Comparison of ENCODE assay signal across 1 cellular context in the genomic region with DNA sequence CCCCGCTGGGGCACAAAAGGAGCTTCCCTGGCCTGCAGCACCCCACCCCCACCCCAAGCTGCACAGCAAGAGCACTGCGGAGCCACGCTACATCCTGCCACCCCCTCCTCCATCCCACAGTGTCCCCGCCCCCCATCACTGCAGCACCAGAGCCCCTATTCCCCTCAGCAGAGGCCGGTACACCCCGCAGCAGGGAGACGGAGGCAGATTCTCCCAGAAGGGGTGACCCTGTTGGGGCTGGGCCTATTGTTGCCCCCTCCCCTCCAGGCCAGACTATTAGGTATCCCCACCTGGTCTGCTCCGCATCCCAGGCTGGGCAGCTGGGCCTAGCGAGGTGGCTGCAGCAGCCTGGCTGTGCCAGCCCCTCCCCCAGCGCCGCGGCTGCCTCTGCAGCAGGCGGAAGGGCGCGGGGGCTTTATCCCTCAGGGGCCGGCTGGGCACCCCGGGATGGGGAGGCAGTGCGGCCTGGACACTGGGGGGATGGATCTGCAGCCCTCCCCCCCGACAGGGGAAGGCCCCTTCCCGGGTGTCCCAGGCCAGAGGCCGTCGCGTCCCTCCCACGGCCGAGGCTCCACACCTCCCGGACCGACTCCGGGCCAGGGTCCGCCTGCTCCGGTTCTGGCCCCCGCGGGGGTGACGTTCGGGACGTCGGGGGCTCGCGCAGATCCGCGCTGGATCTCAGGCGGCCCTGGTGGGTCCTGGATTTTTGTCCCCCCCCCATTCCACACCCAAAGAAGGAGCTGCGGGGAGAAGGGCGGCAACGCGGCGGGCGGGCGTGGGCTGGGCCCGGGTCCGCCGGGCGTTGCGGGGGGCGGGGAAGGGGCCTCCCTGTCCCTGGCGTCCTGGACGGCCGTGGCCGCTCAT.
TF ChIP-seq lines count a peak whose summit lies in the region.

No MANE protein-coding gene starts in this region.

TF ChIP-seq in WTC11, 78 proteins besides CTCF, POLR2A, EP300 and RAD21:
- TF ChIP-seq, protein P1, sequence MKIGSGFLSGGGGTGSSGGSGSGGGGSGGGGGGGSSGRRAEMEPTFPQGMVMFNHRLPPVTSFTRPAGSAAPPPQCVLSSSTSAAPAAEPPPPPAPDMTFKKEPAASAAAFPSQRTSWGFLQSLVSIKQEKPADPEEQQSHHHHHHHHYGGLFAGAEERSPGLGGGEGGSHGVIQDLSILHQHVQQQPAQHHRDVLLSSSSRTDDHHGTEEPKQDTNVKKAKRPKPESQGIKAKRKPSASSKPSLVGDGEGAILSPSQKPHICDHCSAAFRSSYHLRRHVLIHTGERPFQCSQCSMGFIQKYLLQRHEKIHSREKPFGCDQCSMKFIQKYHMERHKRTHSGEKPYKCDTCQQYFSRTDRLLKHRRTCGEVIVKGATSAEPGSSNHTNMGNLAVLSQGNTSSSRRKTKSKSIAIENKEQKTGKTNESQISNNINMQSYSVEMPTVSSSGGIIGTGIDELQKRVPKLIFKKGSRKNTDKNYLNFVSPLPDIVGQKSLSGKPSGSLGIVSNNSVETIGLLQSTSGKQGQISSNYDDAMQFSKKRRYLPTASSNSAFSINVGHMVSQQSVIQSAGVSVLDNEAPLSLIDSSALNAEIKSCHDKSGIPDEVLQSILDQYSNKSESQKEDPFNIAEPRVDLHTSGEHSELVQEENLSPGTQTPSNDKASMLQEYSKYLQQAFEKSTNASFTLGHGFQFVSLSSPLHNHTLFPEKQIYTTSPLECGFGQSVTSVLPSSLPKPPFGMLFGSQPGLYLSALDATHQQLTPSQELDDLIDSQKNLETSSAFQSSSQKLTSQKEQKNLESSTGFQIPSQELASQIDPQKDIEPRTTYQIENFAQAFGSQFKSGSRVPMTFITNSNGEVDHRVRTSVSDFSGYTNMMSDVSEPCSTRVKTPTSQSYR (CRISPR knock-in tag; IDR thresholded peaks at IDR 0.05) = peak; percentile 77; the same call in 1 of the 2 replicates
- TF ChIP-seq JAZF1 (CRISPR knock-in tag; IDR thresholded peaks at IDR 0.05) = no peak
- TF ChIP-seq, protein P2, sequence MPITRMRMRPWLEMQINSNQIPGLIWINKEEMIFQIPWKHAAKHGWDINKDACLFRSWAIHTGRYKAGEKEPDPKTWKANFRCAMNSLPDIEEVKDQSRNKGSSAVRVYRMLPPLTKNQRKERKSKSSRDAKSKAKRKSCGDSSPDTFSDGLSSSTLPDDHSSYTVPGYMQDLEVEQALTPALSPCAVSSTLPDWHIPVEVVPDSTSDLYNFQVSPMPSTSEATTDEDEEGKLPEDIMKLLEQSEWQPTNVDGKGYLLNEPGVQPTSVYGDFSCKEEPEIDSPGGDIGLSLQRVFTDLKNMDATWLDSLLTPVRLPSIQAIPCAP (CRISPR knock-in tag; IDR thresholded peaks at IDR 0.05) = no peak
- no peak for TF ChIP-seq ZNF219 (CRISPR knock-in tag; IDR thresholded peaks at IDR 0.05; ENCODE audit: borderline replicate concordance)
- no peak for TF ChIP-seq NFE2L1 (CRISPR knock-in tag; IDR thresholded peaks at IDR 0.05)
- TF ChIP-seq, protein P3, sequence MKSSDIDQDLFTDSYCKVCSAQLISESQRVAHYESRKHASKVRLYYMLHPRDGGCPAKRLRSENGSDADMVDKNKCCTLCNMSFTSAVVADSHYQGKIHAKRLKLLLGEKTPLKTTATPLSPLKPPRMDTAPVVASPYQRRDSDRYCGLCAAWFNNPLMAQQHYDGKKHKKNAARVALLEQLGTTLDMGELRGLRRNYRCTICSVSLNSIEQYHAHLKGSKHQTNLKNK (CRISPR knock-in tag; IDR thresholded peaks at IDR 0.05) = no peak
- 0 out of 2 replicates have a peak, but pooled peaks have one; percentile 16 for TF ChIP-seq SP1 (CRISPR knock-in tag; conservative IDR thresholded peaks at IDR 0.05)
- TF ChIP-seq HMGA2 (CRISPR knock-in tag; IDR thresholded peaks at IDR 0.05) = no peak
- TF ChIP-seq, protein P4, sequence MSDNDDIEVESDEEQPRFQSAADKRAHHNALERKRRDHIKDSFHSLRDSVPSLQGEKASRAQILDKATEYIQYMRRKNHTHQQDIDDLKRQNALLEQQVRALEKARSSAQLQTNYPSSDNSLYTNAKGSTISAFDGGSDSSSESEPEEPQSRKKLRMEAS (CRISPR knock-in tag; IDR thresholded peaks at IDR 0.05) = no peak
